21 cellular contexts compared by ENCODE assay signal in the genomic region with DNA sequence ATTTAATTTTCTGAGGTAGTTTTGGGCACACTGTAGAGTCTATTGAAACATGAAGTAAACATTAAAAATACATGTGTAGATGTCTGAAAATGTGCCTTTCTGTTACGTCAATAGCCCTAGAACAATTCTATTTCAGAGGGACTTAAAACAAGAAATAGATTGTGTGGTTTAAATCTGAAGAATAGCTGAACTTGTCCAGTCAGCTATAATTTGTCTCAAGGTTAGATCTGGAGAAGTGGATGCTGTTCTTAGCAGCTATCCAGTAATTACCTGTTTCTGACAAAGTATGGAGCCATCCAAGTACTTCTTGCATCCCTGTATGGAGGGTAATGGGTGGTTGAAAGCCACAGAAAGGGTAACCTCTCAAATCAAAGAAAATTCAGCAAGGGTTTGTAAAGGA.
DNase-seq lines count a peak whose midpoint lies in the region; ATAC-seq and TF ChIP-seq lines count a peak whose summit lies in the region.
"Had no signal": no experiment of that assay in that cellular context is flagged by ENCODE, and none has a peak within 500 bp of the region (broad histone marks: within the 10 kb centered on the region; RNA-seq: fewer than 3 reads in every experiment).

No MANE protein-coding gene starts in this region.

- H3K4ac ChIP-seq in mesendoderm (ENCODE audit: low read depth, low read length), result no peak overlapping the region

- no peak overlapping the region for H4K5ac ChIP-seq in mesendoderm (ENCODE audit: low read length)

- H3K9me3 Mint-ChIP-seq in activated CD8-positive, alpha-beta T cell treated with anti-CD3 and anti-CD28 coated beads for 36 hours, result peaks cover 1% of the 10 kb centered on the region
- no peaks in the 10 kb centered on the region for H3K9me3 Mint-ChIP-seq in activated CD8-positive, alpha-beta T cell treated with anti-CD3 and anti-CD28 coated beads, Interleukin-2, amount 10 ng/mL, durations not matched to agents 7 days and 5 days (ENCODE audit: insufficient read depth)
- no peaks in the 10 kb centered on the region for H3K9me3 Mint-ChIP-seq in CD8-positive, alpha-beta memory T cell
- no peaks in the 10 kb centered on the region for H3K9me3 Mint-ChIP-seq in T-cell
- no peaks in the 10 kb centered on the region for H3K9me3 Mint-ChIP-seq in memory B cell
- H3K9me3 Mint-ChIP-seq: HFFc6 had no signal

- DNase-seq in activated CD8-positive, alpha-beta T cell treated with anti-CD3 and anti-CD28 coated beads for 36 hours, result no peak
- DNase-seq in activated CD8-positive, alpha-beta T cell treated with anti-CD3 and anti-CD28 coated beads, Interleukin-2, amount 10 ng/mL, durations not matched to agents 7 days and 5 days, result no peak
- DNase-seq in CD8-positive, alpha-beta memory T cell, result no peak
- DNase-seq in T-cell (no peak), memory B cell (ENCODE audit: low spot score in 2 of 2) (no peak), iPS-NIHi11 (ENCODE audit: low spot score) (no peak), mesendoderm (no peak)
- no peak for DNase-seq in stimulated activated CD4-positive, alpha-beta T cell treated with anti-CD3 and anti-CD28 coated beads, Interleukin-4, amount 100 ng/mL, for 4 hours
- DNase-seq: C1 segment of cervical spinal cord, Calu3, DMS79, GDM1, HFFc6, MM.1S, NCI-H1105, NCI-H187, NCI-H446, NCI-H774 had no signal

- CTCF ChIA-PET in activated CD8-positive, alpha-beta T cell treated with anti-CD3 and anti-CD28 coated beads for 36 hours (lab: Charles Lee), result interaction anchor here (1.1 kb wide), 1 partner anchor 24 kb away, joined by 5 read pairs; no protein-coding TSS in a partner anchor
- CTCF ChIA-PET in activated CD8-positive, alpha-beta T cell treated with anti-CD3 and anti-CD28 coated beads, Interleukin-2, amount 10 ng/mL, durations not matched to agents 7 days and 5 days (lab: Charles Lee), result no interaction called here
- CTCF ChIA-PET in CD8-positive, alpha-beta memory T cell (lab: Charles Lee), result no interaction called here
- CTCF ChIA-PET in T-cell (lab: Charles Lee), result no interaction called here

- no peak overlapping the region for H3K4me3 Mint-ChIP-seq in activated CD8-positive, alpha-beta T cell treated with anti-CD3 and anti-CD28 coated beads for 36 hours
- no peak overlapping the region for H3K4me3 Mint-ChIP-seq in activated CD8-positive, alpha-beta T cell treated with anti-CD3 and anti-CD28 coated beads, Interleukin-2, amount 10 ng/mL, durations not matched to agents 7 days and 5 days
- no peak overlapping the region for H3K4me3 Mint-ChIP-seq in CD8-positive, alpha-beta memory T cell
- H3K4me3 Mint-ChIP-seq in T-cell (no peak overlapping the region), memory B cell (no peak overlapping the region)
- H3K4me3 Mint-ChIP-seq: HFFc6 had no signal

- no peak overlapping the region for H3K4me3 ChIP-seq in CD8-positive, alpha-beta memory T cell (ENCODE audit: low read length)
- no peak overlapping the region for H3K4me3 ChIP-seq in mesendoderm (ENCODE audit: low read length)

- no peak overlapping the region for H4K8ac ChIP-seq in mesendoderm (ENCODE audit: low read depth, low read length)

- no peaks in the 10 kb centered on the region for H3K79me1 ChIP-seq in mesendoderm (ENCODE audit: low read length)

- H3K79me2 ChIP-seq in mesendoderm (ENCODE audit: control insufficient read depth, insufficient read depth, low read length), result no peaks in the 10 kb centered on the region

- no peak overlapping the region for H3K23ac ChIP-seq in mesendoderm (ENCODE audit: low read length)

- no CpG with 5 or more reads among the region's 1 CpG for WGBS in mesendoderm (ENCODE audit: extremely low coverage, insufficient coverage, low lambda C conversion rate)

- peak overlapping the region; percentile 73 for H3K27ac Mint-ChIP-seq in activated CD8-positive, alpha-beta T cell treated with anti-CD3 and anti-CD28 coated beads for 36 hours
- no peak overlapping the region for H3K27ac Mint-ChIP-seq in activated CD8-positive, alpha-beta T cell treated with anti-CD3 and anti-CD28 coated beads, Interleukin-2, amount 10 ng/mL, durations not matched to agents 7 days and 5 days
- H3K27ac Mint-ChIP-seq in CD8-positive, alpha-beta memory T cell, result peak overlapping the region in 6 of 8 donors; percentile 1 to 48 (median 17)
- H3K27ac Mint-ChIP-seq in T-cell (peak overlapping the region; percentile 36 to 57), memory B cell (peak overlapping the region; percentile 85)
- H3K27ac Mint-ChIP-seq: HFFc6 had no signal

- no peak overlapping the region for H3K4me2 ChIP-seq in mesendoderm (ENCODE audit: low read length)

- H3K36me3 Mint-ChIP-seq in activated CD8-positive, alpha-beta T cell treated with anti-CD3 and anti-CD28 coated beads for 36 hours (ENCODE audit: low read depth), result peaks cover 41% of the 10 kb centered on the region
- H3K36me3 Mint-ChIP-seq in activated CD8-positive, alpha-beta T cell treated with anti-CD3 and anti-CD28 coated beads, Interleukin-2, amount 10 ng/mL, durations not matched to agents 7 days and 5 days (ENCODE audit: low read depth), result peaks cover 47% of the 10 kb centered on the region
- H3K36me3 Mint-ChIP-seq in CD8-positive, alpha-beta memory T cell, result peaks cover 8 to 65% (median 23%) of the 10 kb centered on the region in 3 donors
- H3K36me3 Mint-ChIP-seq in T-cell, result peaks cover 41% of the 10 kb centered on the region
- H3K36me3 Mint-ChIP-seq in memory B cell, result peaks cover 27% of the 10 kb centered on the region

- H2BK5ac ChIP-seq in mesendoderm (ENCODE audit: low read length), result no peak overlapping the region

- H3K56ac ChIP-seq in mesendoderm (ENCODE audit: low read length), result no peak overlapping the region

- POLR2A ChIA-PET in activated CD8-positive, alpha-beta T cell treated with anti-CD3 and anti-CD28 coated beads for 36 hours (lab: Charles Lee), result no interaction called here
- POLR2A ChIA-PET in activated CD8-positive, alpha-beta T cell treated with anti-CD3 and anti-CD28 coated beads, Interleukin-2, amount 10 ng/mL, durations not matched to agents 7 days and 5 days (lab: Charles Lee), result no interaction called here
- POLR2A ChIA-PET in CD8-positive, alpha-beta memory T cell (lab: Charles Lee), result no interaction called here
- POLR2A ChIA-PET in T-cell (lab: Charles Lee), result no interaction called here

- H2BK15ac ChIP-seq in mesendoderm (replicated peaks; ENCODE audit: low read depth), result no peak overlapping the region

- H3K9me3 ChIP-seq in CD8-positive, alpha-beta memory T cell (ENCODE audit: low read length), result no peaks in the 10 kb centered on the region

- intact Hi-C loops in activated CD8-positive, alpha-beta T cell treated with anti-CD3 and anti-CD28 coated beads for 36 hours (cut with micrococcal nuclease), result no loop called here

- no peak overlapping the region for H3K18ac ChIP-seq in mesendoderm (ENCODE audit: low read length)

- H2AK5ac ChIP-seq in mesendoderm (ENCODE audit: low read length), result no peak overlapping the region

- H2BK120ac ChIP-seq in mesendoderm (ENCODE audit: low read depth, low read length), result no peak overlapping the region

- no peaks in the 10 kb centered on the region for H3K4me1 ChIP-seq in CD8-positive, alpha-beta memory T cell (ENCODE audit: insufficient read depth, low read length)
- no peaks in the 10 kb centered on the region for H3K4me1 ChIP-seq in mesendoderm (ENCODE audit: control insufficient read depth, low read depth, low read length)

- no peak for TF ChIP-seq CTCF in activated CD8-positive, alpha-beta T cell treated with anti-CD3 and anti-CD28 coated beads for 36 hours (IDR thresholded peaks at IDR 0.05)

- no peak for ATAC-seq in activated CD8-positive, alpha-beta T cell treated with anti-CD3 and anti-CD28 coated beads for 36 hours
- no peak for ATAC-seq in activated CD8-positive, alpha-beta T cell treated with anti-CD3 and anti-CD28 coated beads, Interleukin-2, amount 10 ng/mL, durations not matched to agents 7 days and 5 days
- ATAC-seq in T-cell (replicated peaks in 1 of 4) (no peak), memory B cell (ENCODE audit: low read depth) (no peak)
- ATAC-seq: Panc1, Right ventricle myocardium inferior had no signal

- no peak overlapping the region for H3K27ac ChIP-seq in CD8-positive, alpha-beta memory T cell (ENCODE audit: low read depth, low read length)
- no peak overlapping the region for H3K27ac ChIP-seq in mesendoderm (ENCODE audit: low read depth, low read length)
- H3K27ac ChIP-seq: 22Rv1 had no signal

- no peaks in the 10 kb centered on the region for H3K36me3 ChIP-seq in CD8-positive, alpha-beta memory T cell (ENCODE audit: insufficient read depth, low read length)
- peaks cover 1% of the 10 kb centered on the region for H3K36me3 ChIP-seq in mesendoderm (ENCODE audit: control insufficient read depth, insufficient read depth, low read length)

- peaks cover 42% of the 10 kb centered on the region for H3K4me1 Mint-ChIP-seq in activated CD8-positive, alpha-beta T cell treated with anti-CD3 and anti-CD28 coated beads for 36 hours (ENCODE audit: low read depth)
- H3K4me1 Mint-ChIP-seq in activated CD8-positive, alpha-beta T cell treated with anti-CD3 and anti-CD28 coated beads, Interleukin-2, amount 10 ng/mL, durations not matched to agents 7 days and 5 days (ENCODE audit: low read depth), result peaks cover 11% of the 10 kb centered on the region
- peaks cover 37 to 49% (median 44%) of the 10 kb centered on the region in 3 donors for H3K4me1 Mint-ChIP-seq in CD8-positive, alpha-beta memory T cell
- H3K4me1 Mint-ChIP-seq in T-cell (peaks cover 19 to 35% (median 34%) of the 10 kb centered on the region in 3 donors), memory B cell (peaks cover 2% of the 10 kb centered on the region)

- no peaks in the 10 kb centered on the region for H3K27me3 Mint-ChIP-seq in activated CD8-positive, alpha-beta T cell treated with anti-CD3 and anti-CD28 coated beads for 36 hours
- H3K27me3 Mint-ChIP-seq in activated CD8-positive, alpha-beta T cell treated with anti-CD3 and anti-CD28 coated beads, Interleukin-2, amount 10 ng/mL, durations not matched to agents 7 days and 5 days (ENCODE audit: low read depth), result no peaks in the 10 kb centered on the region
- no peaks in the 10 kb centered on the region for H3K27me3 Mint-ChIP-seq in CD8-positive, alpha-beta memory T cell
- H3K27me3 Mint-ChIP-seq in T-cell, result no peaks in the 10 kb centered on the region
- H3K27me3 Mint-ChIP-seq in memory B cell, result no peaks in the 10 kb centered on the region

- H3K9ac ChIP-seq in mesendoderm (ENCODE audit: low read length), result no peak overlapping the region

- H3K27me3 ChIP-seq in CD8-positive, alpha-beta memory T cell (ENCODE audit: insufficient read depth, low read length, poor library complexity, severe bottlenecking), result no peaks in the 10 kb centered on the region
- H3K27me3 ChIP-seq in mesendoderm (ENCODE audit: insufficient read depth, low read length, poor library complexity), result no peaks in the 10 kb centered on the region
